In genomic region chr10:44310762-44311562, GRCh38 we compare ENCODE assay signal across 9 cellular contexts.
A peak's percentile ranks its signal among the peaks of the same experiment; 100 is the strongest.
DNase-seq lines count a peak whose midpoint lies in the region; ATAC-seq, FAIRE-seq and TF ChIP-seq lines count a peak whose summit lies in the region.
"Had no signal": no experiment of that assay in that cellular context is flagged by ENCODE, and none has a peak within 500 bp of the region (broad histone marks: within the 10 kb centered on the region; RNA-seq: fewer than 3 reads in every experiment).

No MANE protein-coding gene starts in this region.

- no peak for FAIRE-seq in bronchial epithelial cell (lab: Jason Lieb, UNC)
- no peak for FAIRE-seq in kidney (lab: Jason Lieb, UNC)
- FAIRE-seq: TTC549 had no signal

- intact Hi-C loops in kidney (cut with DNase I): no loop called here

- H3K9me3 ChIP-seq in WERI-Rb-1 (ENCODE audit: severe bottlenecking): no peaks in the 10 kb centered on the region
- H3K9me3 ChIP-seq in kidney (ENCODE audit: control insufficient read depth in 1 of 2, low read length in 2 of 2): no peaks in the 10 kb centered on the region

- peak; percentile 88 for ATAC-seq in GM19467 (IDR thresholded peaks at IDR 0.05; ENCODE audit: unreplicated experiment)
- ATAC-seq in HG03575 (IDR thresholded peaks at IDR 0.05; ENCODE audit: extremely low read depth, insufficient number of reproducible peaks, low FRiP score, unreplicated experiment): peak; percentile 43

- H3K4me1 ChIP-seq in kidney (ENCODE audit: control insufficient read depth in 1 of 2, insufficient read depth in 1 of 2, low read depth in 1 of 2, low read length in 2 of 2): peaks cover 0 to 4% of the 10 kb centered on the region in 2 donors

- H3K4me3 ChIP-seq in WERI-Rb-1 (ENCODE audit: low read depth, low read length) (no peak overlapping the region), bronchial epithelial cell (ENCODE audit: low read depth, low read length) (no peak overlapping the region), kidney (ENCODE audit: low read length in 2 of 2) (peak overlapping the region; percentile 36 to 43)

- H3K27me3 ChIP-seq in WERI-Rb-1 (ENCODE audit: insufficient read depth, low read depth, severe bottlenecking) (no peaks in the 10 kb centered on the region), bronchial epithelial cell (ENCODE audit: control insufficient read depth, insufficient read depth, low read length) (no peaks in the 10 kb centered on the region)

- H3K27ac ChIP-seq in WERI-Rb-1 (no peak overlapping the region), kidney (ENCODE audit: low read depth in 2 of 2, low read length in 2 of 2) (no peak overlapping the region)

- DNase-seq in CMK (ENCODE audit: low read depth): peak; percentile 25
- DNase-seq in WERI-Rb-1: peak; percentile 73
- DNase-seq in bronchial epithelial cell (ENCODE audit: low read depth): no peak
- peak; percentile 94 for DNase-seq in kidney
- DNase-seq in stimulated activated CD4-positive, alpha-beta T cell treated with anti-CD3 and anti-CD28 coated beads, Interleukin-15, amount 100 ng/mL, for 48 hours (ENCODE audit: low read depth in 2 of 2): peak; percentile 45 to 52
- DNase-seq in SKM-1 treated with dmso at 0.1 percent for 144 hours (lab: John Stamatoyannopoulos, UW; ENCODE audit: unreplicated experiment): no peak

- TF ChIP-seq CTCF in WERI-Rb-1 (IDR thresholded peaks at IDR 0.05; ENCODE audit: low read depth, low read length) (peak; percentile 85), bronchial epithelial cell (IDR thresholded peaks at IDR 0.05; ENCODE audit: insufficient read depth, low read length, severe bottlenecking) (peak; percentile 37), kidney (IDR thresholded peaks at IDR 0.05; ENCODE audit: borderline replicate concordance, extremely low read depth, insufficient read depth) (peak; percentile 90)

- H3K36me3 ChIP-seq in WERI-Rb-1 (no peaks in the 10 kb centered on the region), bronchial epithelial cell (ENCODE audit: control insufficient read depth, insufficient read depth, low read length) (no peaks in the 10 kb centered on the region), kidney (ENCODE audit: control insufficient read depth in 1 of 2, insufficient read depth in 2 of 2, low read length in 2 of 2) (no peaks in the 10 kb centered on the region)

- H3K9ac ChIP-seq in kidney (ENCODE audit: low read length in 2 of 2): no peak overlapping the region

Comparison
In these comparisons a context has a peak if more than half of its experiments do, and no peak if none do; other contexts are left out.
1. DNase-seq: peak in CMK (single experiment), WERI-Rb-1 (single experiment), kidney (single experiment) and stimulated activated CD4-positive, alpha-beta T cell treated with anti-CD3 and anti-CD28 coated beads, Interleukin-15, amount 100 ng/mL, for 48 hours (2 of 2); none in bronchial epithelial cell (single experiment) and SKM-1 treated with dmso at 0.1 percent for 144 hours (single experiment).
2. H3K4me3 ChIP-seq: peak in kidney (2 of 2); none in WERI-Rb-1 (single experiment) and bronchial epithelial cell (single experiment).
3. CTCF ChIP-seq: peak in every context shown above with its lines; median percentile 90 in kidney; 85 in WERI-Rb-1; 37 in bronchial epithelial cell.